11 cellular contexts compared by ENCODE assay signal in the genomic region with DNA sequence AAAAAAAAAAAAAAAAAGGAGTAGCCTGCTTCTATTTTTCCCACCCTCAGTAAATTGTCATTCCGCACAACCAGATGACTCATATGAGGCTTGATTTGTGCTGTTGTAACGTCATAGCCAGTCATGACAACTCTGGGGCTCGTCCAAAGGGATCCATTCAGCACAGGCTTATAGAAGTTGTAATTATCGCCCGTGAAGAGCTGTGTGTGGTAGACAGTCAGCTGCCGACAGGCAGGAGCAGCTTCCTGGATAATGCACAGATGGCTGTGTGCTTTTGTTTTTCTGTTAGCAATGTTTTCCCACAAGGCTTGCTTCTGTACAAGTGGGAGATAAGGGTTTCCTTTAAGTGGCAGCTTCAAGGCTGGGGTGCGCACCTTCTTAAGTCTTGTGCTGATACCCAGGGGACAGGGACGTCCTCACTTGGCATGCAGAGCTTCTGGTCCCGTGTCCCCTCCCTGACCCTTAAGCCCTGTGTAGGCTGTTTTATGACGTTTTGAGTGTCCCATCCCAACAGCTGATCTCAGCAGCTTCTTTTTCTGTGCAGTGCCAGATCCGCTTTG.
A peak's percentile ranks its signal among the peaks of the same experiment; 100 is the strongest.
DNase-seq lines count a peak whose midpoint lies in the region; ATAC-seq and TF ChIP-seq lines count a peak whose summit lies in the region.
"Had no signal": no experiment of that assay in that cellular context is flagged by ENCODE, and none has a peak within 500 bp of the region (broad histone marks: within the 10 kb centered on the region; RNA-seq: fewer than 3 reads in every experiment).

No MANE protein-coding gene starts in this region.

- no peak for ATAC-seq in stimulated activated naive CD8-positive, alpha-beta T cell treated with anti-CD3 and anti-CD28 coated beads, Interleukin-15, Interleukin-2, amounts not matched to agents 100 U/mL and 50 U/mL, for 24 hours
- no peak for ATAC-seq in GM18505 (IDR thresholded peaks at IDR 0.05; ENCODE audit: unreplicated experiment)
- ATAC-seq: CD8-positive, alpha-beta T cell; naive thymus-derived CD4-positive, alpha-beta T cell had no signal

- no peak for TF ChIP-seq CTCF in WERI-Rb-1 (IDR thresholded peaks at IDR 0.05; ENCODE audit: low read depth, low read length)

- peak overlapping the region; percentile 25 for H3K4me3 ChIP-seq in WERI-Rb-1 (ENCODE audit: low read depth, low read length)

- DNase-seq in D341Med (ENCODE audit: low spot score), result peak; percentile 77
- peak; percentile 69 for DNase-seq in NCI-H1436 treated with DMSO at 0.1 percent for 48 hours (lab: John Stamatoyannopoulos, UW)
- DNase-seq in WERI-Rb-1, result peak; percentile 91
- peak; percentile 51 for DNase-seq in iris pigment epithelial cell (ENCODE audit: low read depth)
- no peak for DNase-seq in stimulated activated naive CD8-positive, alpha-beta T cell treated with anti-CD3 and anti-CD28 coated beads, Interleukin-15, Interleukin-2, amounts not matched to agents 100 U/mL and 50 U/mL, for 24 hours
- no peak for DNase-seq in GOT3 (lab: John Stamatoyannopoulos, UW)
- no peak for DNase-seq in dedifferentiated amniotic fluid mesenchymal stem cell (ENCODE audit: extremely low spot score)
- DNase-seq: activated CD4-positive, alpha-beta memory T cell treated with anti-CD3 and anti-CD28 coated beads, Interleukin-2, amount 10 ng/mL, durations not matched to agents 7 days and 5 days; CD8-positive, alpha-beta T cell; naive thymus-derived CD4-positive, alpha-beta T cell had no signal

- no peaks in the 10 kb centered on the region for H3K9me3 ChIP-seq in WERI-Rb-1 (ENCODE audit: severe bottlenecking)

- H3K27me3 ChIP-seq in WERI-Rb-1 (ENCODE audit: insufficient read depth, low read depth, severe bottlenecking), result no peaks in the 10 kb centered on the region

- H3K36me3 ChIP-seq in WERI-Rb-1, result no peaks in the 10 kb centered on the region

- no peak for TF ChIP-seq POLR2A in GM18505 (IDR thresholded peaks at IDR 0.05; ENCODE audit: borderline replicate concordance, extremely low read depth, insufficient read depth, insufficient read length)

- H3K27ac ChIP-seq in WERI-Rb-1, result peak overlapping the region; percentile 80

Comparison
In these comparisons a context has a peak if more than half of its experiments do, and no peak if none do; other contexts are left out.
1. DNase-seq: peak in D341Med (single experiment), NCI-H1436 treated with DMSO at 0.1 percent for 48 hours (single experiment), WERI-Rb-1 (single experiment) and iris pigment epithelial cell (single experiment); none in stimulated activated naive CD8-positive, alpha-beta T cell treated with anti-CD3 and anti-CD28 coated beads, Interleukin-15, Interleukin-2, amounts not matched to agents 100 U/mL and 50 U/mL, for 24 hours (single experiment), GOT3 (single experiment) and dedifferentiated amniotic fluid mesenchymal stem cell (single experiment).